ENCODE assay signal across 1 cellular context in genomic region chr11:134529212-134530096, GRCh38.
TF ChIP-seq lines count a peak whose summit lies in the region.

No MANE protein-coding gene starts in this region.

TF ChIP-seq in WTC11, 78 proteins besides CTCF, POLR2A, EP300 and RAD21 (continued from another document):
- TF ChIP-seq AR (CRISPR knock-in tag; IDR thresholded peaks at IDR 0.05) (no peak), ATF1 (CRISPR knock-in tag; IDR thresholded peaks at IDR 0.05) (no peak), ZNF317 (CRISPR knock-in tag; IDR thresholded peaks at IDR 0.05; ENCODE audit: borderline replicate concordance, low read depth) (no peak), NR2C2 (CRISPR knock-in tag; IDR thresholded peaks at IDR 0.05) (no peak)
